15 cellular contexts compared by ENCODE assay signal in the genomic region with DNA sequence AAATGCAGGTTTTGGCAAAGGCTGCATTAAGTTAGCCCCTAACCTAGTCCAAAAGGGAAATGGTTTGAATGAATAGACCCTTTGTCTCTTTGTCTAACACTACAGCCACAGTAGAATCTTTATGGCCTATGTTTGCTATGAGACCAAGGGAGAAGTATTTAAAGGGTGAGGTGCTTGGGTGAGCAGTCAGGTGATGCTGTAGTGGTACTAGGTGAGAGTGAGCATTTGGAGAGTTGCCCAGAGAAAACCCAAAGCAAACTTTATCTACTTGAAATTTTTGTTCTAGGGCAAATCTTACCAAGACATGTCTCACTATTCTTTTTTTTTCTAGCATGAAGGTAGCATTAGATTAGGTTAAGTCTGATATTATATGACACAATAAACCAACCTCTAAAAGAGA.
DNase-seq lines count a peak whose midpoint lies in the region; ATAC-seq and TF ChIP-seq lines count a peak whose summit lies in the region.
"Had no signal": no experiment of that assay in that cellular context is flagged by ENCODE, and none has a peak within 500 bp of the region (broad histone marks: within the 10 kb centered on the region; RNA-seq: fewer than 3 reads in every experiment).

No MANE protein-coding gene starts in this region.

- H3K27me3 Mint-ChIP-seq in nephron (ENCODE audit: low read depth): no peaks in the 10 kb centered on the region
- H3K27me3 Mint-ChIP-seq: CD4-positive, CD25-positive, alpha-beta regulatory T cell; CD8-positive, alpha-beta memory T cell had no signal

- TF ChIP-seq CTCF in nephron (IDR thresholded peaks at IDR 0.05; ENCODE audit: unreplicated experiment in 3 of 3): no peak

- H3K36me3 Mint-ChIP-seq in nephron (ENCODE audit: low read depth): no peaks in the 10 kb centered on the region
- H3K36me3 Mint-ChIP-seq: CD4-positive, CD25-positive, alpha-beta regulatory T cell; CD8-positive, alpha-beta memory T cell had no signal

- DNase-seq in HT-29 (ENCODE audit: low spot score) (peak; percentile 3), SW480 (ENCODE audit: low spot score) (peak; percentile 35), cardiac septum (ENCODE audit: low spot score) (no peak)
- DNase-seq: BE2C; C1 segment of cervical spinal cord; Caco-2; CD4-positive, CD25-positive, alpha-beta regulatory T cell; CD8-positive, alpha-beta memory T cell; DMS153; DMS79; GDM1; H9 had no signal

- no peak for ATAC-seq in GM21619 (IDR thresholded peaks at IDR 0.05; ENCODE audit: unreplicated experiment)
- ATAC-seq in HG02571 (IDR thresholded peaks at IDR 0.05; ENCODE audit: unreplicated experiment): no peak

- peak overlapping the region; percentile 12 to 90 (median 86) for H3K27ac Mint-ChIP-seq in nephron
- H3K27ac Mint-ChIP-seq: CD4-positive, CD25-positive, alpha-beta regulatory T cell; CD8-positive, alpha-beta memory T cell; H9 had no signal

- peaks cover under 1% of the 10 kb centered on the region for H3K9me3 Mint-ChIP-seq in nephron
- H3K9me3 Mint-ChIP-seq: H9 had no signal

- intact Hi-C loops in cardiac septum (cut with DNase I): no loop called here

- H3K4me1 Mint-ChIP-seq in nephron: no peaks in the 10 kb centered on the region
- H3K4me1 Mint-ChIP-seq: CD4-positive, CD25-positive, alpha-beta regulatory T cell; CD8-positive, alpha-beta memory T cell had no signal

- no peak overlapping the region for H3K4me3 Mint-ChIP-seq in nephron
- H3K4me3 Mint-ChIP-seq: CD4-positive, CD25-positive, alpha-beta regulatory T cell; CD8-positive, alpha-beta memory T cell; H9 had no signal
